In genomic region chr19:41323430-41324125, GRCh38 we compare ENCODE assay signal across 8 cellular contexts. TPM values are rescaled to one million over a fixed set of nuclear protein-coding genes. Genes with fewer than 3 reads are reported as not detected.
DNase-seq lines count a peak whose midpoint lies in the region; ATAC-seq and TF ChIP-seq lines count a peak whose summit lies in the region.

No MANE protein-coding gene starts in this region.

- H3F3A ChIP-seq in PC-9 (ENCODE audit: insufficient read depth, low read depth) = peaks cover 28% of the 10 kb centered on the region

- H3K9me3 ChIP-seq in PC-9 (ENCODE audit: insufficient read depth, low read depth) = no peaks in the 10 kb centered on the region
- no peaks in the 10 kb centered on the region for H3K9me3 ChIP-seq in mesodermal cell (ENCODE audit: control insufficient read depth, low read length)
- H3K9me3 ChIP-seq in uterus = no peaks in the 10 kb centered on the region

- peaks cover 98% of the 10 kb centered on the region for H3K36me3 Mint-ChIP-seq in dendritic cell treated with granulocyte-macrophage colony-stimulating factor and Interleukin-4, amounts not matched to agents 40 ng/mL and 50 ng/mL, for 4 days (ENCODE audit: low read depth)

- H3K4me3 Mint-ChIP-seq in dendritic cell treated with granulocyte-macrophage colony-stimulating factor and Interleukin-4, amounts not matched to agents 40 ng/mL and 50 ng/mL, for 4 days = peak overlapping the region; percentile 21

- H3K9me2 ChIP-seq in PC-9 (ENCODE audit: insufficient read depth) = no peaks in the 10 kb centered on the region

- DNase-seq in EH (ENCODE audit: low read depth) (peak; percentile 98), PC-9 (peak in 1 of 2 experiments; percentile 85), uterus (peak; percentile 86 to 92)

- no peaks in the 10 kb centered on the region for H3K79me2 ChIP-seq in PC-9 (ENCODE audit: low read depth)

- H3K27me3 ChIP-seq in PC-9 (ENCODE audit: insufficient read depth, low read depth) = no peaks in the 10 kb centered on the region
- H3K27me3 ChIP-seq in uterus = no peaks in the 10 kb centered on the region

- intact Hi-C loops in PC-9 (cut with micrococcal nuclease; ENCODE audit: unreplicated experiment) (loop anchor here (10.0 kb wide), 1 partner anchor 251 kb away; the partner anchor contains the start of gene CEACAM21), uterus (cut with DNase I; ENCODE audit: low total_unique reads) (no loop called here)
- intact Hi-C loops in dendritic cell treated with granulocyte-macrophage colony-stimulating factor and Interleukin-4, amounts not matched to agents 40 ng/mL and 50 ng/mL, for 4 days (cut with micrococcal nuclease) = loop anchor here (10.0 kb wide), 1 partner anchor 111 kb away; the partner anchor contains the start of gene DMAC2

- peaks cover 16% of the 10 kb centered on the region for H3K4me1 ChIP-seq in PC-9 (replicated peaks; ENCODE audit: insufficient read depth)
- peaks cover 85% of the 10 kb centered on the region for H3K4me1 ChIP-seq in mesodermal cell (ENCODE audit: control insufficient read depth, insufficient read depth, low read length, poor library complexity, severe bottlenecking)
- peaks cover 10 to 46% of the 10 kb centered on the region in 2 donors for H3K4me1 ChIP-seq in uterus

- H3K4me3 ChIP-seq in PC-9 = no peak overlapping the region
- H3K4me3 ChIP-seq in mesodermal cell (ENCODE audit: extremely low read depth, insufficient read depth, low read length, poor library complexity, severe bottlenecking) = no peak overlapping the region
- H3K4me3 ChIP-seq in uterus = no peak overlapping the region

- no peaks in the 10 kb centered on the region for H3K36me3 ChIP-seq in PC-9 (ENCODE audit: low read depth)
- H3K36me3 ChIP-seq in mesodermal cell (ENCODE audit: control insufficient read depth, insufficient read depth, low read length) = peaks cover 56% of the 10 kb centered on the region
- H3K36me3 ChIP-seq in uterus = no peaks in the 10 kb centered on the region

- peak; percentile 32 to 44 for TF ChIP-seq POLR2A in uterus (IDR thresholded peaks at IDR 0.05)

- H3K27me3 Mint-ChIP-seq in dendritic cell treated with granulocyte-macrophage colony-stimulating factor and Interleukin-4, amounts not matched to agents 40 ng/mL and 50 ng/mL, for 4 days = no peaks in the 10 kb centered on the region

- no peaks in the 10 kb centered on the region for H3K9me3 Mint-ChIP-seq in dendritic cell treated with granulocyte-macrophage colony-stimulating factor and Interleukin-4, amounts not matched to agents 40 ng/mL and 50 ng/mL, for 4 days

- POLR2A ChIA-PET in PC-9 (lab: Charles Lee; ENCODE audit: unreplicated experiment) = interaction anchor here (0.6 kb wide), 1 partner anchor 536 kb away, joined by 3 read pairs; no protein-coding TSS in a partner anchor

- H4K20me1 ChIP-seq in PC-9 (ENCODE audit: insufficient read depth) = peaks cover 3% of the 10 kb centered on the region; the same call in 1 of the 2 replicates

- peak overlapping the region; percentile 42; the same call in 1 of the 2 replicates for H3K4me2 ChIP-seq in PC-9

- CTCF ChIA-PET in PC-9 (lab: Charles Lee) = interaction anchor here (0.5 kb wide), 1 partner anchor 279 kb away, joined by 6 read pairs; no protein-coding TSS in a partner anchor

- TF ChIP-seq CTCF in PC-9 (conservative IDR thresholded peaks at IDR 0.05) = no peak
- TF ChIP-seq CTCF in uterus (IDR thresholded peaks at IDR 0.05) = peak in 2 of 4 experiments; percentile 11 to 14

- H2AFZ ChIP-seq in PC-9 = no peak overlapping the region

- peak overlapping the region; percentile 41 for H3K27ac ChIP-seq in PC-9
- H3K27ac ChIP-seq in mesodermal cell (ENCODE audit: low read depth, low read length, severe bottlenecking) = peak overlapping the region; percentile 99
- peak overlapping the region; percentile 96 to 99 for H3K27ac ChIP-seq in uterus

- ATAC-seq in GM18498 (IDR thresholded peaks at IDR 0.05; ENCODE audit: unreplicated experiment) = no peak
- no peak for ATAC-seq in GM21526 (IDR thresholded peaks at IDR 0.05; ENCODE audit: low FRiP score, unreplicated experiment)
- no peak for ATAC-seq in GM18868 (IDR thresholded peaks at IDR 0.05; ENCODE audit: unreplicated experiment)

- H3K4me1 Mint-ChIP-seq in dendritic cell treated with granulocyte-macrophage colony-stimulating factor and Interleukin-4, amounts not matched to agents 40 ng/mL and 50 ng/mL, for 4 days (ENCODE audit: low read depth) = peaks cover 80% of the 10 kb centered on the region

- no TSS peak for BruUV-seq in PC-9 (replicated peaks; lab: Mats Ljungman, UMichigan)

- 23 to 30% methylated on average over 2 to 11 of the region's 16 CpGs for WGBS in mesodermal cell (ENCODE audit: insufficient coverage in 2 of 2), 2 experiments

- peak overlapping the region; percentile 98 for H3K27ac Mint-ChIP-seq in dendritic cell treated with granulocyte-macrophage colony-stimulating factor and Interleukin-4, amounts not matched to agents 40 ng/mL and 50 ng/mL, for 4 days

RNA-seq across cellular contexts. Expression of gene CCDC97, which starts 13.6 kb away (rescaled TPM):
- total RNA-seq in PC-9 (2021) = 24.1 and 26.4 TPM in 2 replicates
- 14.6 TPM for polyA plus RNA-seq in mesodermal cell (2013, experiment 1 of 2)
- polyA plus RNA-seq in mesodermal cell (2013, experiment 2 of 2) = 13.1 TPM
- total RNA-seq in uterus = 10 to 100 TPM in 2 of 4 donors, 1 to 10 TPM in 2; 4.4 to 38.0 (median 10.8) TPM

RNA-seq across cellular contexts. Expression of gene TGFB1, which starts 30.1 kb away (rescaled TPM):
- total RNA-seq in PC-9 (2021) (67.9 and 74.9 TPM in 2 replicates), uterus (10 to 100 TPM in 2 of 4 donors, 1 to 10 TPM in 2; 6.7 to 61.7 (median 15.7) TPM)
- 344 TPM for polyA plus RNA-seq in mesodermal cell (2013, experiment 1 of 2)
- polyA plus RNA-seq in mesodermal cell (2013, experiment 2 of 2) = 264 TPM

RNA-seq across cellular contexts. Expression of gene B9D2, which starts 40.4 kb away (rescaled TPM):
- total RNA-seq in PC-9 (2021) (8.0 and 10.8 TPM in 2 replicates), uterus (1 to 10 TPM in 2 of 4 donors, under 1 TPM in 1, not detected in 1; 0.29 to 6.2 (median 3.5) TPM)
- polyA plus RNA-seq in mesodermal cell (2013, experiment 1 of 2) = 5.7 TPM
- 6.2 TPM for polyA plus RNA-seq in mesodermal cell (2013, experiment 2 of 2)

RNA-seq across cellular contexts. Expression of gene TMEM91, which starts 52.8 kb away (rescaled TPM):
- total RNA-seq in PC-9 (2021) = 21.9 and 31.0 TPM in 2 replicates
- polyA plus RNA-seq in mesodermal cell (2013, experiment 1 of 2) = 11.1 TPM
- 7.8 TPM for polyA plus RNA-seq in mesodermal cell (2013, experiment 2 of 2)
- total RNA-seq in uterus = 10 to 100 TPM in 2 of 4 donors, 1 to 10 TPM in 2; 7.1 to 28.1 (median 10.9) TPM

RNA-seq across cellular contexts. Expression of gene HNRNPUL1, which starts 59.4 kb away (rescaled TPM):
- total RNA-seq in PC-9 (2021) (248 and 266 TPM in 2 replicates), uterus (100 to 1,000 TPM in 2 of 4 donors, 10 to 100 TPM in 2; 49.7 to 219 (median 87.4) TPM)
- polyA plus RNA-seq in mesodermal cell (2013, experiment 1 of 2) = 214 TPM
- polyA plus RNA-seq in mesodermal cell (2013, experiment 2 of 2) = 198 TPM

Comparison
In these comparisons a context has a peak if more than half of its experiments do, and no peak if none do; other contexts are left out.
1. H3K27ac ChIP-seq: peak in every context shown above with its lines; median percentile 99 in mesodermal cell; 98 in uterus; 41 in PC-9.